Comparison of ENCODE assay signal across 7 cellular contexts in the genomic region with DNA sequence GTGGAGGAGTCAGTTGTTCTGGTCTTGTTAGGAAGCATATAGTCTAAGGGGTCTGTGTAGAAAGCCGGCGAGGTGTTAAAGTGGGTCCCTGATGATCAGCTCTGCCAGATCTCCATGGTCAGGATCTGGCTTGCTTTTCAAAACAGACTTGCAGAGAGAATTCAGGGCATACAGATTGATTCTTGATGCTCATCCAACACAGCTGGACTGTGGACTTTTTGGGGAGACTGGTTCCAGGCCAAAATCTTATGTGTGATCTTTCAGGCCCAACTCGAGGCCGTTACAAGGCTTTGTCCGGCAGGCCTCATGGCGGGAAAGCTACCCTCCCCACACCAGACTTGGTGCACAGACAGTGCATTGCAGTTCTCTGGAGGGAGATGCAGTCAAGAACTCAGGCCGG.
"Had no signal": no experiment of that assay in that cellular context is flagged by ENCODE, and none has a peak within 500 bp of the region (broad histone marks: within the 10 kb centered on the region; RNA-seq: fewer than 3 reads in every experiment).

No MANE protein-coding gene starts in this region.

- H3K4me3 ChIP-seq: K562 had no signal

- H3K4me2 ChIP-seq: KMS-11 had no signal

- H3K27ac ChIP-seq: HL-60, KMS-11 had no signal

- ATAC-seq: K562 had no signal

- H3K9ac ChIP-seq: KMS-11 had no signal

- FAIRE-seq: HTR-8/SVneo, K562 had no signal

- DNase-seq: IMR-90, KBM-7, KG1 had no signal
